In the genomic region with DNA sequence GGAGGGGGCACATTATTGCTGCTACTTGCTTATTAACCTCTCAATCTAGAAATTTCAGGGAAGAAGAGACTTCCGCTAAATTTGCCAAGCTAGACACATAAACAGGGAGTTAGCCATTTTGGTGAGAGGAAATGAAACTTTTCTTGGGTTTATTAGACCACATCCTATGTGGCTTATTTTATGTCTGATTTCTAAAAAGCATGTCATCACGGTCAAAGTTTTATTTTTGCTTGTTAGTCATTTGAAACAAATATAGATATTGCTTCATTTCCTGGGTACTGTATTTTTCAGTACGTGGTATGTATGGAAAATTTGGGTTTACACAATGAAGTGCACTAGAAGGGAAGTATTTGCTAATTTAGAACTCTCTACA, we compare ENCODE assay signal across 8 cellular contexts.
DNase-seq lines count a peak whose midpoint lies in the region; ATAC-seq and TF ChIP-seq lines count a peak whose summit lies in the region.

No MANE protein-coding gene starts in this region.

- H3K27me3 ChIP-seq in duodenal mucosa (ENCODE audit: control insufficient read depth in 1 of 2, insufficient read depth in 2 of 2, low read length in 2 of 2): no peaks in the 10 kb centered on the region
- H3K27me3 ChIP-seq in upper lobe of right lung: no peaks in the 10 kb centered on the region

- H3K27ac ChIP-seq in duodenal mucosa (ENCODE audit: low read depth, low read length): peak overlapping the region; percentile 3
- H3K27ac ChIP-seq in upper lobe of right lung: peak overlapping the region; percentile 28

- no peaks in the 10 kb centered on the region for H3K36me3 Mint-ChIP-seq in activated naive CD4-positive, alpha-beta T cell treated with anti-CD3 and anti-CD28 coated beads, Interleukin-2, amount 50 U/mL, for 72 hours

- ATAC-seq in activated naive CD4-positive, alpha-beta T cell treated with anti-CD3 and anti-CD28 coated beads, Interleukin-2, amount 50 U/mL, for 72 hours: peak; percentile 37 to 68
- ATAC-seq in upper lobe of right lung: peak; percentile 76

- TF ChIP-seq CTCF in upper lobe of right lung (IDR thresholded peaks at IDR 0.05): no peak

- H3K27ac Mint-ChIP-seq in activated naive CD4-positive, alpha-beta T cell treated with anti-CD3 and anti-CD28 coated beads, Interleukin-2, amount 50 U/mL, for 72 hours: no peak overlapping the region

- intact Hi-C loops in upper lobe of right lung (cut with DNase I): no loop called here

- H3K4me1 ChIP-seq in duodenal mucosa (ENCODE audit: control insufficient read depth in 1 of 2, insufficient read depth in 2 of 2, low read length in 2 of 2): peaks cover 41 to 55% of the 10 kb centered on the region in 2 donors
- peaks cover 44% of the 10 kb centered on the region for H3K4me1 ChIP-seq in upper lobe of right lung

- H3K36me3 ChIP-seq in duodenal mucosa (ENCODE audit: control insufficient read depth in 1 of 2, insufficient read depth in 2 of 2, low read length in 2 of 2) (peaks cover 0 to 13% of the 10 kb centered on the region in 2 donors), upper lobe of right lung (no peaks in the 10 kb centered on the region)

- H3K9me3 ChIP-seq in duodenal mucosa (ENCODE audit: control insufficient read depth in 1 of 2, low read length in 2 of 2): no peaks in the 10 kb centered on the region
- H3K9me3 ChIP-seq in upper lobe of right lung: no peaks in the 10 kb centered on the region

- H3K9me3 Mint-ChIP-seq in activated naive CD4-positive, alpha-beta T cell treated with anti-CD3 and anti-CD28 coated beads, Interleukin-2, amount 50 U/mL, for 72 hours: no peaks in the 10 kb centered on the region

- no peak overlapping the region for H3K9ac ChIP-seq in duodenal mucosa (ENCODE audit: low read depth in 1 of 2, low read length in 2 of 2)

- H3K4me3 ChIP-seq in duodenal mucosa (ENCODE audit: low read depth in 1 of 2, low read length in 2 of 2) (peak overlapping the region in 1 of 2 donors; percentile 2), upper lobe of right lung (no peak overlapping the region)

- DNase-seq in activated naive CD4-positive, alpha-beta T cell treated with anti-CD3 and anti-CD28 coated beads, Interleukin-2, amount 50 U/mL, for 72 hours (ENCODE audit: low spot score in 2 of 2): no peak
- no peak for DNase-seq in activated naive CD4-positive, alpha-beta T cell treated with anti-CD3 and anti-CD28 coated beads, Interleukin-2, amount 50 U/mL, for 16 hours
- DNase-seq in KG1 (lab: John Stamatoyannopoulos, UW) (peak; percentile 37), upper lobe of right lung (no peak), OCI-M2 (lab: John Stamatoyannopoulos, UW; ENCODE audit: unreplicated experiment) (no peak), DMS53 treated with DMSO at 0.1 percent for 48 hours (lab: John Stamatoyannopoulos, UW; ENCODE audit: unreplicated experiment) (no peak), NCI-H2107 (lab: John Stamatoyannopoulos, UW) (no peak)
